23 cellular contexts compared by ENCODE assay signal in the genomic region with DNA sequence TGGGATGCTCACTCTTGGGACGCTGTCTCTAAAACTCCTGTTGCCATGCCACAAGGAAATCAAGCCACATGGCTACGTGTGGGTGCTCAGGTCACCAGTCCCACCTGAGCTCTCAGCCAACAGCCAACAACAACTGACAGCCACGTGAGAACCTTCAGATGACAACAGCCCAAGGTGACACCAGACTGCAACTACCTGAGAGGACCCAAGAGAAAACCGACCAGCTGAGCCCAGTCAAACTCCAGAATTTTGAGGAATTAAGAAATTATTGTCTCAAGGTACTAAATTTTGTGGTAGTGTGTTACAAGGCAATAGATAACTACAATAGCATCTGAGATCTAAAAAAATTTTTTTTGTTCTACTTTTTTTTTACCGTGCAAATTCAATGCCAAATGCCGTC.
"Had no signal": no experiment of that assay in that cellular context is flagged by ENCODE, and none has a peak within 500 bp of the region (broad histone marks: within the 10 kb centered on the region; RNA-seq: fewer than 3 reads in every experiment).

No MANE protein-coding gene starts in this region.

- H3K27ac ChIP-seq: HL-60, RWPE1 had no signal

- H3K4me3 ChIP-seq: MG63 had no signal

- H3K9me3 ChIP-seq: SK-N-SH had no signal

- ATAC-seq: Panc1, PC-3 had no signal

- DNase-seq: Karpas-422, KG1, MG63, NCI-H1092, NCI-H1105 treated with DMSO at 0.1 percent for 48 hours, NCI-H1417 treated with DMSO at 0.1 percent for 48 hours, NCI-H146, NCI-H1694 treated with DMSO at 0.1 percent for 48 hours, NCI-H1930, NCI-H2081, NCI-H2107, NCI-H2227 treated with DMSO at 0.1 percent for 48 hours, NCI-H524, NCI-H69, NCI-H774, PC-3, SHP77, SK-N-SH, SW 1271 had no signal

- H3K4me2 ChIP-seq: SK-N-SH had no signal

- H3K27me3 ChIP-seq: MG63 had no signal

- H3K9ac ChIP-seq: SK-N-SH had no signal

- FAIRE-seq: HTR-8/SVneo had no signal
